Comparison of ENCODE assay signal across 1 cellular context in the genomic region with DNA sequence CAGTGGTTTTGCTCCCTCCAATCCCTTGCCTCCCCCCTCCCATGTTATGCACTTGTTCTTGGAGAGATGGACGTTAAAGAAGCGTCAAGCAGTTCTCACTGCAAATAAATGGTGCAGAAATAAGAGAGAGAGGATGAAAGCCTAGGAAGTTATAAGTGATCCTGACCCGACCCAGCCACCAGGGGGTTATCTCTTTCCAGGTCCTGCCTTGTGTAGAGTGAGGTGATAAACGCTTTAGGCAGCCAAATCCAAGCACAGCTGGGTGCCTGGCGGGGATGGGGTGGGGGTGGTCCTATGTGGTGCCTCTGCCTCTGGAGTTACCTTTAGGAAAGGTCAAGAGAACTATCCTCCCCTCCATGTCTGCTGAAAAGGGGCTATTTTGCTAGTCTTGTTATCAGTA.
TF ChIP-seq lines count a peak whose summit lies in the region.

No MANE protein-coding gene starts in this region.

TF ChIP-seq in SK-N-SH, 30 proteins besides CTCF, POLR2A, EP300 and RAD21:
- TF ChIP-seq, protein P1, sequence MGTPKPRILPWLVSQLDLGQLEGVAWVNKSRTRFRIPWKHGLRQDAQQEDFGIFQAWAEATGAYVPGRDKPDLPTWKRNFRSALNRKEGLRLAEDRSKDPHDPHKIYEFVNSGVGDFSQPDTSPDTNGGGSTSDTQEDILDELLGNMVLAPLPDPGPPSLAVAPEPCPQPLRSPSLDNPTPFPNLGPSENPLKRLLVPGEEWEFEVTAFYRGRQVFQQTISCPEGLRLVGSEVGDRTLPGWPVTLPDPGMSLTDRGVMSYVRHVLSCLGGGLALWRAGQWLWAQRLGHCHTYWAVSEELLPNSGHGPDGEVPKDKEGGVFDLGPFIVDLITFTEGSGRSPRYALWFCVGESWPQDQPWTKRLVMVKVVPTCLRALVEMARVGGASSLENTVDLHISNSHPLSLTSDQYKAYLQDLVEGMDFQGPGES (IDR thresholded peaks at IDR 0.05; ENCODE audit: low read depth, low read length): no peak
- TF ChIP-seq SIN3A (IDR thresholded peaks at IDR 0.05; ENCODE audit: borderline replicate concordance, low read depth, low read length): no peak
- TF ChIP-seq RCOR1 (IDR thresholded peaks at IDR 0.05; ENCODE audit: low read length): no peak
- no peak for TF ChIP-seq SMC3 (IDR thresholded peaks at IDR 0.05; ENCODE audit: low read depth, low read length)
- TF ChIP-seq POLR2AphosphoS5 (IDR thresholded peaks at IDR 0.05; ENCODE audit: low read depth, low read length): no peak
- no peak for TF ChIP-seq GATA2 (CRISPR knock-in tag; IDR thresholded peaks at IDR 0.05)
- no peak for TF ChIP-seq RFX5 (IDR thresholded peaks at IDR 0.05; ENCODE audit: low read length)
- TF ChIP-seq YY1 (IDR thresholded peaks at IDR 0.05; ENCODE audit: low read depth): no peak
- no peak for TF ChIP-seq CHD2 (IDR thresholded peaks at IDR 0.05; ENCODE audit: low read length, partially characterized antibody)
- TF ChIP-seq, protein P2, sequence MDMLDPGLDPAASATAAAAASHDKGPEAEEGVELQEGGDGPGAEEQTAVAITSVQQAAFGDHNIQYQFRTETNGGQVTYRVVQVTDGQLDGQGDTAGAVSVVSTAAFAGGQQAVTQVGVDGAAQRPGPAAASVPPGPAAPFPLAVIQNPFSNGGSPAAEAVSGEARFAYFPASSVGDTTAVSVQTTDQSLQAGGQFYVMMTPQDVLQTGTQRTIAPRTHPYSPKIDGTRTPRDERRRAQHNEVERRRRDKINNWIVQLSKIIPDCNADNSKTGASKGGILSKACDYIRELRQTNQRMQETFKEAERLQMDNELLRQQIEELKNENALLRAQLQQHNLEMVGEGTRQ (IDR thresholded peaks at IDR 0.05; ENCODE audit: borderline replicate concordance, low read depth, low read length): no peak
- TF ChIP-seq, protein P3, sequence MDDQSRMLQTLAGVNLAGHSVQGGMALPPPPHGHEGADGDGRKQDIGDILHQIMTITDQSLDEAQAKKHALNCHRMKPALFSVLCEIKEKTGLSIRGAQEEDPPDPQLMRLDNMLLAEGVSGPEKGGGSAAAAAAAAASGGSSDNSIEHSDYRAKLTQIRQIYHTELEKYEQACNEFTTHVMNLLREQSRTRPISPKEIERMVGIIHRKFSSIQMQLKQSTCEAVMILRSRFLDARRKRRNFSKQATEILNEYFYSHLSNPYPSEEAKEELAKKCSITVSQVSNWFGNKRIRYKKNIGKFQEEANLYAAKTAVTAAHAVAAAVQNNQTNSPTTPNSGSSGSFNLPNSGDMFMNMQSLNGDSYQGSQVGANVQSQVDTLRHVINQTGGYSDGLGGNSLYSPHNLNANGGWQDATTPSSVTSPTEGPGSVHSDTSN (IDR thresholded peaks at IDR 0.05): no peak
- TF ChIP-seq, protein P4, sequence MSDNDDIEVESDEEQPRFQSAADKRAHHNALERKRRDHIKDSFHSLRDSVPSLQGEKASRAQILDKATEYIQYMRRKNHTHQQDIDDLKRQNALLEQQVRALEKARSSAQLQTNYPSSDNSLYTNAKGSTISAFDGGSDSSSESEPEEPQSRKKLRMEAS (IDR thresholded peaks at IDR 0.05; ENCODE audit: low read depth): no peak
- TF ChIP-seq MEF2A (IDR thresholded peaks at IDR 0.05; ENCODE audit: borderline replicate concordance, low read depth): no peak
- no peak for TF ChIP-seq TCF12 (IDR thresholded peaks at IDR 0.05)
- no peak for TF ChIP-seq MXI1 (IDR thresholded peaks at IDR 0.05; ENCODE audit: low read depth, low read length)
- TF ChIP-seq, protein P5, sequence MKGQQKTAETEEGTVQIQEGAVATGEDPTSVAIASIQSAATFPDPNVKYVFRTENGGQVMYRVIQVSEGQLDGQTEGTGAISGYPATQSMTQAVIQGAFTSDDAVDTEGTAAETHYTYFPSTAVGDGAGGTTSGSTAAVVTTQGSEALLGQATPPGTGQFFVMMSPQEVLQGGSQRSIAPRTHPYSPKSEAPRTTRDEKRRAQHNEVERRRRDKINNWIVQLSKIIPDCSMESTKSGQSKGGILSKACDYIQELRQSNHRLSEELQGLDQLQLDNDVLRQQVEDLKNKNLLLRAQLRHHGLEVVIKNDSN (IDR thresholded peaks at IDR 0.05; ENCODE audit: borderline replicate concordance, low read depth): no peak
